15 cellular contexts compared by ENCODE assay signal in the genomic region with DNA sequence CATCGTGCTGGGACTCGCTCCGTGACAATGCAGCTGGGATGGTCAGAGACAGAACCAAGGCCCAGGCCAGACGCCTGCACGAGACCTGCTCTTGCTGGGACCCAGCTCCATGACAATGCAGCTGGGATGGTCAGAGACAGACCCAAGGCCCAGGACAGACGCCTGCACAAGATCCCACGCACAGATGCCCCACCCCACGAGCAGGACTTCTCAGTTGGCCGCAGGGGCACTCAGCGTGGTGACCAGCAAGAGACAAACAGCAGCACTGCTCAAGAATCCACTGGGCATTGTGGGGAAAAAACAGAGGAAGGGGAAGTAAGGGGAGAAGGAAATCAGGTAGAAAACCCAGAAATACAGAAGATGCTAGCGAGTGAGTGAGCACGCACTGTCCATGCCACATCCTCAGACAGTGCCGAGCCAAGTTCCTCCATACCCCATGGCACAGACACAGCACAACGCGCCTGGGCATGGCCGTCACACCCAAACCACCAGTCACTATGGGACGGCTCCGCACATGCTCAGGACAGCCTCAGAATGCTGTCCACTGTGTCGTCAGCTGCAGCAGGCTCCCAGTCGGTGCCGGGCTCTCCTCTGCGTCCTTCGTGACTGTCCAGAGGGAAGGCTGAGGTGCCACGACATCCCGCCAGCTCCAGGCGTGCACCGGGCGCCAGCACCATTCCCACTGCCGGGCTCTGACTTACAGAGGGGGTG. TPM values are rescaled to one million over a fixed set of nuclear protein-coding genes. Genes with fewer than 3 reads are reported as not detected.
DNase-seq lines count a peak whose midpoint lies in the region; ATAC-seq and TF ChIP-seq lines count a peak whose summit lies in the region.
"Had no signal": no experiment of that assay in that cellular context is flagged by ENCODE, and none has a peak within 500 bp of the region (broad histone marks: within the 10 kb centered on the region; RNA-seq: fewer than 3 reads in every experiment).

No MANE protein-coding gene starts in this region.

- H3K27ac ChIP-seq in CD4-positive, alpha-beta T cell (ENCODE audit: low read depth, low read length): no peak overlapping the region
- H3K27ac ChIP-seq in lower lobe of right lung: no peak overlapping the region
- H3K27ac ChIP-seq: 22Rv1 had no signal

- peaks cover 69% of the 10 kb centered on the region for H3K36me3 ChIP-seq in lower lobe of right lung

- no peaks in the 10 kb centered on the region for H3K9me3 Mint-ChIP-seq in T-helper 1 cell treated with Interleukin-12 subunit alpha and Interleukin-12 subunit beta and Interleukin-4 antibody, amounts not matched to agents 30 μg/mL and 1 μg/mL, for 36 hours
- no peaks in the 10 kb centered on the region for H3K9me3 Mint-ChIP-seq in CD4-positive, alpha-beta T cell
- H3K9me3 Mint-ChIP-seq in central memory CD8-positive, alpha-beta T cell: no peaks in the 10 kb centered on the region

- TF ChIP-seq CTCF in CD4-positive, alpha-beta T cell (IDR thresholded peaks at IDR 0.05): no peak
- TF ChIP-seq CTCF in lower lobe of right lung (IDR thresholded peaks at IDR 0.05): no peak

- peak overlapping the region; percentile 50 for H3K27ac Mint-ChIP-seq in T-helper 1 cell treated with Interleukin-12 subunit alpha and Interleukin-12 subunit beta and Interleukin-4 antibody, amounts not matched to agents 30 μg/mL and 1 μg/mL, for 36 hours
- H3K27ac Mint-ChIP-seq in CD4-positive, alpha-beta T cell: peak overlapping the region; percentile 76
- H3K27ac Mint-ChIP-seq in central memory CD8-positive, alpha-beta T cell (ENCODE audit: low read depth): peak overlapping the region; percentile 84

- H3K4me1 ChIP-seq in lower lobe of right lung: peaks cover 30% of the 10 kb centered on the region

- POLR2A ChIA-PET in CD4-positive, alpha-beta T cell (lab: Charles Lee): no interaction called here

- CTCF ChIA-PET in CD4-positive, alpha-beta T cell (lab: Charles Lee): no interaction called here

- H3K9me3 ChIP-seq in CD4-positive, alpha-beta T cell (ENCODE audit: control insufficient read depth, low read length): no peaks in the 10 kb centered on the region
- H3K9me3 ChIP-seq in lower lobe of right lung: no peaks in the 10 kb centered on the region

- DNase-seq in T-helper 1 cell (no peak), lower lobe of right lung (peak; percentile 35), amniotic stem cell (lab: John Stamatoyannopoulos, UW) (no peak), NCI-H1092 (lab: John Stamatoyannopoulos, UW) (no peak)
- DNase-seq in CD4-positive, alpha-beta T cell: no peak
- no peak for DNase-seq in central memory CD8-positive, alpha-beta T cell (ENCODE audit: low spot score in 2 of 2)
- DNase-seq: DMS 273 treated with DMSO at 0.1 percent for 48 hours; KG1; NCI-H1105; NCI-H187; NCI-H69; NK-92 treated with Interleukin-12 subunit alpha and Interleukin-12 subunit beta, amount 100 ng/mL, for 24 hours had no signal

- no peak overlapping the region for H3K4me3 ChIP-seq in lower lobe of right lung

- H3K27me3 ChIP-seq in CD4-positive, alpha-beta T cell (ENCODE audit: control insufficient read depth, insufficient read depth, low read length): no peaks in the 10 kb centered on the region
- H3K27me3 ChIP-seq in lower lobe of right lung (ENCODE audit: low read depth): no peaks in the 10 kb centered on the region

- no peak for ATAC-seq in CD4-positive, alpha-beta T cell (ENCODE audit: poor library complexity)
- no peak for ATAC-seq in central memory CD8-positive, alpha-beta T cell (replicated peaks; ENCODE audit: extremely low read depth, poor library complexity, severe bottlenecking)
- ATAC-seq in lower lobe of right lung (no peak), HG03045 (IDR thresholded peaks at IDR 0.05; ENCODE audit: unreplicated experiment) (no peak)

- H3K4me1 Mint-ChIP-seq in T-helper 1 cell treated with Interleukin-12 subunit alpha and Interleukin-12 subunit beta and Interleukin-4 antibody, amounts not matched to agents 30 μg/mL and 1 μg/mL, for 36 hours (ENCODE audit: low read depth): peaks cover 15% of the 10 kb centered on the region
- peaks cover 21% of the 10 kb centered on the region for H3K4me1 Mint-ChIP-seq in CD4-positive, alpha-beta T cell (ENCODE audit: low read depth)
- peaks cover 21% of the 10 kb centered on the region for H3K4me1 Mint-ChIP-seq in central memory CD8-positive, alpha-beta T cell

- H3K36me3 Mint-ChIP-seq in T-helper 1 cell treated with Interleukin-12 subunit alpha and Interleukin-12 subunit beta and Interleukin-4 antibody, amounts not matched to agents 30 μg/mL and 1 μg/mL, for 36 hours (ENCODE audit: low read depth): peaks cover 21% of the 10 kb centered on the region
- H3K36me3 Mint-ChIP-seq in CD4-positive, alpha-beta T cell (ENCODE audit: low read depth): peaks cover 43% of the 10 kb centered on the region
- peaks cover 49% of the 10 kb centered on the region for H3K36me3 Mint-ChIP-seq in central memory CD8-positive, alpha-beta T cell (ENCODE audit: insufficient read depth)

- no peak overlapping the region for H3K4me3 Mint-ChIP-seq in T-helper 1 cell treated with Interleukin-12 subunit alpha and Interleukin-12 subunit beta and Interleukin-4 antibody, amounts not matched to agents 30 μg/mL and 1 μg/mL, for 36 hours
- no peak overlapping the region for H3K4me3 Mint-ChIP-seq in CD4-positive, alpha-beta T cell
- H3K4me3 Mint-ChIP-seq in central memory CD8-positive, alpha-beta T cell: no peak overlapping the region

- intact Hi-C loops in CD4-positive, alpha-beta T cell (cut with DNase I, micrococcal nuclease): no loop called here
- intact Hi-C loops in lower lobe of right lung (cut with DNase I): no loop called here

- H3K27me3 Mint-ChIP-seq in T-helper 1 cell treated with Interleukin-12 subunit alpha and Interleukin-12 subunit beta and Interleukin-4 antibody, amounts not matched to agents 30 μg/mL and 1 μg/mL, for 36 hours (ENCODE audit: low read depth): no peaks in the 10 kb centered on the region
- H3K27me3 Mint-ChIP-seq in CD4-positive, alpha-beta T cell: no peaks in the 10 kb centered on the region
- no peaks in the 10 kb centered on the region for H3K27me3 Mint-ChIP-seq in central memory CD8-positive, alpha-beta T cell

RNA-seq across cellular contexts. Expression of gene BRD1, which starts 44.5 kb away (rescaled TPM):
- 100 to 1,000 TPM; 129 to 130 TPM for total RNA-seq in CD4-positive, alpha-beta T cell
- 37.4 TPM for total RNA-seq in lower lobe of right lung
